Comparison of ENCODE assay signal across 13 cellular contexts in the genomic region with DNA sequence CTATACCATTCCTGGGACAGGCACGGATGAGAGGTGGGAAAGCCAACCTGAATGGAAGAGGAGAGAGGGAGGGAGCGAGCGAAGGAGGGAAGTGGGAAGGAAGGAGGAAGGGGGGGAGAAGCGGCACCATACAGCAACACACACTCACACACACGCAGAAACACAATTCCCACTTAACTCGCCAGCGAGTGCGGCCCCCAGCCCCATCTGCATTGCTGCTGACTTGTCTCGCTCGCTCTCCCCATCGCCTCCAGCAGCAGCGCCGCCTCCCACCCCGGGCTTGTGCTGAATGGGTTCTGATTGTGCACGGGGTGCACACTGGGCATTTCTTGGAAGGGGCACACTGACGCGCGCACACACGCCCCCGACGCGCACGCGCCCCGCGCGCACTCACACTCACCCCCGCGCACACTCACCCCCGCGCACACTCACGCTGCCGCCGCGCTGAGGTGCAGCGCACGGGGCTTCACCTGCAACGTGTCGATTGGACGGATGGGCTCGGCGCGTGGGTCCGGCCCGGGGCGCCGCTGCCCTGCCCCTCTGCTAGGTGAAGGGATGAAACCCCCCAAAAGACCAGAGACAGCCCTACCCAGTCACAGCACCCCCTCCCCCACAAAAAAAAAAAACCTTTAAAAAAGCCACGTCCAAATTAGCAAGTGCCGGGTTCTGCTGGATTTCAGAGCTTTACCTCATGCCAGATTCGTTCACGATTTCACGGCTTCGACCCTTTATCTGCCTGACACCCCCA. TPM values are rescaled to one million over a fixed set of nuclear protein-coding genes. Genes with fewer than 3 reads are reported as not detected.
DNase-seq lines count a peak whose midpoint lies in the region; ATAC-seq, FAIRE-seq and TF ChIP-seq lines count a peak whose summit lies in the region.
"Had no signal": no experiment of that assay in that cellular context is flagged by ENCODE, and none has a peak within 500 bp of the region (broad histone marks: within the 10 kb centered on the region; RNA-seq: fewer than 3 reads in every experiment).

No MANE protein-coding gene starts in this region.

- CTCF ChIA-PET in naive thymus-derived CD4-positive, alpha-beta T cell (lab: Charles Lee) = no interaction called here

- H3K9me3 ChIP-seq in naive thymus-derived CD4-positive, alpha-beta T cell (ENCODE audit: control insufficient read depth in 2 of 3, low read length in 3 of 3) = no peaks in the 10 kb centered on the region

- DNase-seq in stimulated activated CD4-positive, alpha-beta T cell treated with anti-CD3 and anti-CD28 coated beads, Interleukin-15, amount 100 ng/mL, for 24 hours = peak; percentile 4
- no peak for DNase-seq in stimulated activated CD4-positive, alpha-beta T cell treated with anti-CD3 and anti-CD28 coated beads, Interleukin-2, amount 100 ng/mL, for 48 hours
- peak; percentile 76 for DNase-seq in ecto neural progenitor cell (ENCODE audit: low spot score)
- no peak for DNase-seq in naive thymus-derived CD4-positive, alpha-beta T cell
- no peak for DNase-seq in brain microvascular endothelial cell
- DNase-seq in D721Med (ENCODE audit: insufficient read length, low spot score) = no peak
- DNase-seq: activated CD4-positive, alpha-beta memory T cell treated with anti-CD3 and anti-CD28 coated beads for 36 hours; EL; HCEC 1CT; NCI-H2171 treated with DMSO at 0.1 percent for 48 hours; stimulated activated CD4-positive, alpha-beta T cell treated with anti-CD3 and anti-CD28 coated beads, Interleukin-4, amount 100 ng/mL, for 4 hours had no signal

- H3K9me3 Mint-ChIP-seq in naive thymus-derived CD4-positive, alpha-beta T cell = peaks cover 0 to 21% (median 0%) of the 10 kb centered on the region in 11 donors
- H3K9me3 Mint-ChIP-seq: activated CD4-positive, alpha-beta memory T cell treated with anti-CD3 and anti-CD28 coated beads for 36 hours had no signal

- POLR2A ChIA-PET in naive thymus-derived CD4-positive, alpha-beta T cell (lab: Charles Lee) = interaction anchor here (0.6 kb wide), 1 partner anchor 40 kb away, joined by 3 read pairs; no protein-coding TSS in a partner anchor

- peaks cover 0 to 4% of the 10 kb centered on the region in 2 donors for H3K4me1 ChIP-seq in naive thymus-derived CD4-positive, alpha-beta T cell (ENCODE audit: control insufficient read depth in 2 of 2, insufficient read depth in 2 of 2, low read length in 2 of 2)

- TF ChIP-seq CTCF in brain microvascular endothelial cell (IDR thresholded peaks at IDR 0.05; ENCODE audit: low read depth, low read length, missing control alignments) (no peak), D721Med (IDR thresholded peaks at IDR 0.05; ENCODE audit: insufficient read depth, missing control alignments) (no peak)

- no peaks in the 10 kb centered on the region for H3K27me3 ChIP-seq in naive thymus-derived CD4-positive, alpha-beta T cell (ENCODE audit: control insufficient read depth in 2 of 2, insufficient read depth in 2 of 2, low read length in 2 of 2)
- peaks cover 9% of the 10 kb centered on the region for H3K27me3 ChIP-seq in brain microvascular endothelial cell (replicated peaks)

- ATAC-seq in naive thymus-derived CD4-positive, alpha-beta T cell = no peak
- ATAC-seq in esophagus mucosa (no peak), GM21529 (IDR thresholded peaks at IDR 0.05; ENCODE audit: unreplicated experiment) (no peak)

- peak overlapping the region in 8 of 10 donors; percentile 26 to 69 (median 56) for H3K4me3 Mint-ChIP-seq in naive thymus-derived CD4-positive, alpha-beta T cell
- H3K4me3 Mint-ChIP-seq: activated CD4-positive, alpha-beta memory T cell treated with anti-CD3 and anti-CD28 coated beads for 36 hours had no signal

- no peak for FAIRE-seq in D721Med (lab: Jason Lieb, UNC)

- H3K27me3 Mint-ChIP-seq in naive thymus-derived CD4-positive, alpha-beta T cell = peaks cover 63 to 80% (median 67%) of the 10 kb centered on the region in 5 donors

- no peaks in the 10 kb centered on the region for H3K36me3 ChIP-seq in naive thymus-derived CD4-positive, alpha-beta T cell (ENCODE audit: control insufficient read depth in 2 of 3, insufficient read depth in 3 of 3, low read length in 3 of 3)
- no peaks in the 10 kb centered on the region for H3K36me3 ChIP-seq in brain microvascular endothelial cell (replicated peaks)

- H3K36me3 Mint-ChIP-seq in naive thymus-derived CD4-positive, alpha-beta T cell = peaks cover 0 to 9% (median 0%) of the 10 kb centered on the region in 5 donors

- H3K27ac Mint-ChIP-seq in naive thymus-derived CD4-positive, alpha-beta T cell = no peak overlapping the region
- H3K27ac Mint-ChIP-seq: activated CD4-positive, alpha-beta memory T cell treated with anti-CD3 and anti-CD28 coated beads for 36 hours had no signal

- no peak overlapping the region for H3K27ac ChIP-seq in naive thymus-derived CD4-positive, alpha-beta T cell (ENCODE audit: low read depth, low read length)
- no peak overlapping the region for H3K27ac ChIP-seq in brain microvascular endothelial cell

- H3K4me1 Mint-ChIP-seq in naive thymus-derived CD4-positive, alpha-beta T cell = peaks cover 0 to 19% (median 12%) of the 10 kb centered on the region in 7 donors

- H3K4me3 ChIP-seq in naive thymus-derived CD4-positive, alpha-beta T cell (ENCODE audit: low read length) = no peak overlapping the region
- H3K4me3 ChIP-seq in brain microvascular endothelial cell (ENCODE audit: low read depth, low read length) = no peak overlapping the region

- intact Hi-C loops in naive thymus-derived CD4-positive, alpha-beta T cell (cut with micrococcal nuclease) = no loop called here

- in situ Hi-C loops in brain microvascular endothelial cell (cut with HindIII; ENCODE audit: low pct_ligation_motif_present, low sequenced_read_pairs) = no loop called here

RNA-seq across cellular contexts. Expression of a gene that starts 0.7 kb away (rescaled TPM):
- total RNA-seq in naive thymus-derived CD4-positive, alpha-beta T cell = not detected
- not detected for polyA plus RNA-seq in naive thymus-derived CD4-positive, alpha-beta T cell
- under 0.01 TPM for total RNA-seq in esophagus mucosa
- total RNA-seq: activated CD4-positive, alpha-beta memory T cell treated with anti-CD3 and anti-CD28 coated beads for 36 hours had no signal

Comparison
In these comparisons a context has a peak if more than half of its experiments do, and no peak if none do; other contexts are left out.
1. DNase-seq: peak in stimulated activated CD4-positive, alpha-beta T cell treated with anti-CD3 and anti-CD28 coated beads, Interleukin-15, amount 100 ng/mL, for 24 hours (single experiment) and ecto neural progenitor cell (single experiment); none in stimulated activated CD4-positive, alpha-beta T cell treated with anti-CD3 and anti-CD28 coated beads, Interleukin-2, amount 100 ng/mL, for 48 hours (0 of 2), naive thymus-derived CD4-positive, alpha-beta T cell (0 of 9), brain microvascular endothelial cell (single experiment) and D721Med (single experiment).